Comparison of ENCODE assay signal across 7 cellular contexts in the genomic region with DNA sequence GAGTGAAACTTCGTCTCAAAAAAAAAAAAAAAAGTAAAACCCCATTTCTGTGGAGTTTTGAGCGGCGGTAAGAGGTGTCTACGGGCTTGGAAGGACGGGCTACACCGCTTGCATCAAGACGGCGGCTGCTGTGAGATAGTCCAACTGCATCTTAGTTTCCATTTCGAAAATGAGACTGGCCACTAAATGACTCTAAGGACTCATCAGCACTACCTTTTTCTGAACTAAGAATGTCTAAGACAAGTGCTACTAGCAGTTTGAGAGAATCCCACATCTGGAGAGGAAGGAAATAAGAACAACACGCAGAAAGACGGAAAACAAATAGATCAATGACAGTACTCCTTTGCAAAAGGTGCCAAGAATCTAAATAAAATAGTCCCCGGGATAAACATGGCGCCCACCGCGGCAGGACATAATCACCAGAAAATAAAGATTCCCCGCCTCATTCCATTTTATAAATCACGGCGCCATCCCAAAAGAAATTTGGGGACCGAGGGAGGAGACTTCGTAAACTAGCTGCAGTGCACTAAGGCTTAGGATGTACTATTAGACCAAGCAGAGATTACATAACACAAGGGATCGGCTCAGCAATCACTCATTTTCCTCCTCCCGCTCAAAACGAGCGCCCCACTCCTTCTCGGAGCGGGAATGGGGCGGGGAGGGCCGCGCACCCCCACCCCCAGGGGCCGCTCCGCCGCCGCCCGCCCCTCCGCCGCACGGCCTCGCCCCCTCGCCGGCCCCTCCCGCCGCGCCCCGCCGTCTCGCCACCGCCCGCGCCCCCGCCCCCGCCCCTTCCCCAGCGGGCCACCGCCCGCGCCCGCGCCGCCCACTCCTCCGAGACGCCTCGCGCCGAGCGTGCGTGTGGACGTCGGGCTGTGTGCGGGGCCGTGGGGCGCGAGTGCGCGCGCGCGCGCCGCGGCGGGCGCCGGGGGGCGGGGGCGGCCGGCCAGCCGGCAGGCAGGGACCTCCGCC. TPM values are rescaled to one million over a fixed set of nuclear protein-coding genes. Genes with fewer than 3 reads are reported as not detected.
DNase-seq lines count a peak whose midpoint lies in the region; ATAC-seq and TF ChIP-seq lines count a peak whose summit lies in the region.

No MANE protein-coding gene starts in this region.

- H3K36me3 ChIP-seq in liver (ENCODE audit: control insufficient read depth in 4 of 4, insufficient read depth in 3 of 4, low read depth in 1 of 4, low read length in 3 of 4): no peaks in the 10 kb centered on the region

- H3K27me3 ChIP-seq in dorsolateral prefrontal cortex (no peaks in the 10 kb centered on the region), liver (ENCODE audit: control insufficient read depth in 4 of 4, insufficient read depth in 4 of 4, low read length in 3 of 4) (no peaks in the 10 kb centered on the region)

- peak overlapping the region; percentile 54 to 89 (median 75) for H3K4me3 ChIP-seq in dorsolateral prefrontal cortex
- peak overlapping the region; percentile 64 to 96 (median 93) for H3K4me3 ChIP-seq in liver (ENCODE audit: low read depth in 1 of 3, low read length in 3 of 3)

- H3K9me3 ChIP-seq in liver (ENCODE audit: control insufficient read depth in 4 of 4, low read length in 3 of 4): no peaks in the 10 kb centered on the region

- peak in 1 of 2 donors; percentile 4 for TF ChIP-seq RAD21 in liver (IDR thresholded peaks at IDR 0.05)

- ATAC-seq in GM18498 (IDR thresholded peaks at IDR 0.05; ENCODE audit: unreplicated experiment) (peak; percentile 53), HG03520 (IDR thresholded peaks at IDR 0.05; ENCODE audit: unreplicated experiment) (peak; percentile 29)

- TF ChIP-seq CTCF in dorsolateral prefrontal cortex (IDR thresholded peaks at IDR 0.05 in 54 of 56, conservative IDR thresholded peaks at IDR 0.05 in 2 of 56; ENCODE audit: low read depth in 1 of 56, partially characterized antibody in 56 of 56) (peak in 6 of 56 donors; percentile 5 to 19 (median 15)), liver (IDR thresholded peaks at IDR 0.05; ENCODE audit: low read depth, low read length, missing input control) (no peak)

- intact Hi-C loops in dorsolateral prefrontal cortex (cut with DNase I): loop anchor here (2.0 to 10.0 kb wide), 4 partner anchors 34 to 157 kb away; a partner anchor contains a TSS

- H3K27ac ChIP-seq in dorsolateral prefrontal cortex: peak overlapping the region; percentile 87 to 98 (median 95)
- peak overlapping the region; percentile 82 to 84 for H3K27ac ChIP-seq in liver (ENCODE audit: low read depth in 1 of 2, low read length in 2 of 2)

- DNase-seq in NCI-H524 treated with DMSO at 0.1 percent for 48 hours (lab: John Stamatoyannopoulos, UW) (peak; percentile 49), dorsolateral prefrontal cortex (peak; percentile 28 to 69 (median 54))
- peak; percentile 49 to 57 for DNase-seq in activated CD4-positive, alpha-beta T cell treated with anti-CD3 and anti-CD28 coated beads, Interleukin-2, amount 50 U/mL, for 48 hours
- DNase-seq in stimulated activated CD4-positive, alpha-beta T cell treated with anti-CD3 and anti-CD28 coated beads, Interleukin-2, amount 100 ng/mL, for 48 hours: peak; percentile 31 to 36

- peak overlapping the region; percentile 84 to 91 for H3K9ac ChIP-seq in liver (ENCODE audit: low read depth in 1 of 2, low read length in 2 of 2)

- peaks cover 8 to 17% (median 13%) of the 10 kb centered on the region in 4 donors for H3K4me1 ChIP-seq in liver (ENCODE audit: control insufficient read depth in 4 of 4, insufficient read depth in 4 of 4, low read length in 3 of 4)

- WGBS in liver: 1% methylated on average over 85 of the region's 87 CpGs

TF ChIP-seq in liver, 16 proteins besides CTCF, POLR2A, EP300 and RAD21:
- TF ChIP-seq TAF1 (conservative IDR thresholded peaks at IDR 0.05): peak; percentile 52
- no peak for TF ChIP-seq JUND (IDR thresholded peaks at IDR 0.05)
- TF ChIP-seq, protein P1, sequence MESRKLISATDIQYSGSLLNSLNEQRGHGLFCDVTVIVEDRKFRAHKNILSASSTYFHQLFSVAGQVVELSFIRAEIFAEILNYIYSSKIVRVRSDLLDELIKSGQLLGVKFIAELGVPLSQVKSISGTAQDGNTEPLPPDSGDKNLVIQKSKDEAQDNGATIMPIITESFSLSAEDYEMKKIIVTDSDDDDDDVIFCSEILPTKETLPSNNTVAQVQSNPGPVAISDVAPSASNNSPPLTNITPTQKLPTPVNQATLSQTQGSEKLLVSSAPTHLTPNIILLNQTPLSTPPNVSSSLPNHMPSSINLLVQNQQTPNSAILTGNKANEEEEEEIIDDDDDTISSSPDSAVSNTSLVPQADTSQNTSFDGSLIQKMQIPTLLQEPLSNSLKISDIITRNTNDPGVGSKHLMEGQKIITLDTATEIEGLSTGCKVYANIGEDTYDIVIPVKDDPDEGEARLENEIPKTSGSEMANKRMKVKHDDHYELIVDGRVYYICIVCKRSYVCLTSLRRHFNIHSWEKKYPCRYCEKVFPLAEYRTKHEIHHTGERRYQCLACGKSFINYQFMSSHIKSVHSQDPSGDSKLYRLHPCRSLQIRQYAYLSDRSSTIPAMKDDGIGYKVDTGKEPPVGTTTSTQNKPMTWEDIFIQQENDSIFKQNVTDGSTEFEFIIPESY (IDR thresholded peaks at IDR 0.05): no peak
- peak; percentile 92 for TF ChIP-seq YY1 (IDR thresholded peaks at IDR 0.05)
- no peak for TF ChIP-seq HNF4G (IDR thresholded peaks at IDR 0.05)
- TF ChIP-seq NR2F2 (IDR thresholded peaks at IDR 0.05): no peak
- no peak for TF ChIP-seq EGR1 (IDR thresholded peaks at IDR 0.05; ENCODE audit: low read depth in 2 of 2)
- peak in 1 of 2 donors; percentile 18 for TF ChIP-seq RXRA (IDR thresholded peaks at IDR 0.05)
- TF ChIP-seq, protein P2, sequence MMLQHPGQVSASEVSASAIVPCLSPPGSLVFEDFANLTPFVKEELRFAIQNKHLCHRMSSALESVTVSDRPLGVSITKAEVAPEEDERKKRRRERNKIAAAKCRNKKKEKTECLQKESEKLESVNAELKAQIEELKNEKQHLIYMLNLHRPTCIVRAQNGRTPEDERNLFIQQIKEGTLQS (IDR thresholded peaks at IDR 0.05): no peak
- TF ChIP-seq HNF4A (conservative IDR thresholded peaks at IDR 0.05): peak; percentile 25 to 32
- TF ChIP-seq GABPA (IDR thresholded peaks at IDR 0.05 in 1 of 2, conservative IDR thresholded peaks at IDR 0.05 in 1 of 2): no peak
- peak; percentile 25 for TF ChIP-seq SP1 (IDR thresholded peaks at IDR 0.05)
- TF ChIP-seq, protein P3, sequence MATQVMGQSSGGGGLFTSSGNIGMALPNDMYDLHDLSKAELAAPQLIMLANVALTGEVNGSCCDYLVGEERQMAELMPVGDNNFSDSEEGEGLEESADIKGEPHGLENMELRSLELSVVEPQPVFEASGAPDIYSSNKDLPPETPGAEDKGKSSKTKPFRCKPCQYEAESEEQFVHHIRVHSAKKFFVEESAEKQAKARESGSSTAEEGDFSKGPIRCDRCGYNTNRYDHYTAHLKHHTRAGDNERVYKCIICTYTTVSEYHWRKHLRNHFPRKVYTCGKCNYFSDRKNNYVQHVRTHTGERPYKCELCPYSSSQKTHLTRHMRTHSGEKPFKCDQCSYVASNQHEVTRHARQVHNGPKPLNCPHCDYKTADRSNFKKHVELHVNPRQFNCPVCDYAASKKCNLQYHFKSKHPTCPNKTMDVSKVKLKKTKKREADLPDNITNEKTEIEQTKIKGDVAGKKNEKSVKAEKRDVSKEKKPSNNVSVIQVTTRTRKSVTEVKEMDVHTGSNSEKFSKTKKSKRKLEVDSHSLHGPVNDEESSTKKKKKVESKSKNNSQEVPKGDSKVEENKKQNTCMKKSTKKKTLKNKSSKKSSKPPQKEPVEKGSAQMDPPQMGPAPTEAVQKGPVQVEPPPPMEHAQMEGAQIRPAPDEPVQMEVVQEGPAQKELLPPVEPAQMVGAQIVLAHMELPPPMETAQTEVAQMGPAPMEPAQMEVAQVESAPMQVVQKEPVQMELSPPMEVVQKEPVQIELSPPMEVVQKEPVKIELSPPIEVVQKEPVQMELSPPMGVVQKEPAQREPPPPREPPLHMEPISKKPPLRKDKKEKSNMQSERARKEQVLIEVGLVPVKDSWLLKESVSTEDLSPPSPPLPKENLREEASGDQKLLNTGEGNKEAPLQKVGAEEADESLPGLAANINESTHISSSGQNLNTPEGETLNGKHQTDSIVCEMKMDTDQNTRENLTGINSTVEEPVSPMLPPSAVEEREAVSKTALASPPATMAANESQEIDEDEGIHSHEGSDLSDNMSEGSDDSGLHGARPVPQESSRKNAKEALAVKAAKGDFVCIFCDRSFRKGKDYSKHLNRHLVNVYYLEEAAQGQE (IDR thresholded peaks at IDR 0.05): no peak
- no peak for TF ChIP-seq FOXA1 (IDR thresholded peaks at IDR 0.05)
- TF ChIP-seq, protein P4, sequence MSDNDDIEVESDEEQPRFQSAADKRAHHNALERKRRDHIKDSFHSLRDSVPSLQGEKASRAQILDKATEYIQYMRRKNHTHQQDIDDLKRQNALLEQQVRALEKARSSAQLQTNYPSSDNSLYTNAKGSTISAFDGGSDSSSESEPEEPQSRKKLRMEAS (IDR thresholded peaks at IDR 0.05): no peak
- TF ChIP-seq FOXA2 (IDR thresholded peaks at IDR 0.05): no peak
TF ChIP-seq in liver: peak in this region for 5.

RNA-seq across cellular contexts. Expression of a gene that starts 1.1 kb away (rescaled TPM):
- total RNA-seq in dorsolateral prefrontal cortex (100 to 1,000 TPM; 132 to 285 (median 204) TPM), liver (10 to 100 TPM; 26.8 to 30.1 TPM)
- 1 to 10 TPM; 7.7 to 7.8 TPM for polyA plus RNA-seq in liver

RNA-seq across cellular contexts. Expression of a gene that starts 53.0 kb away (rescaled TPM):
- total RNA-seq in dorsolateral prefrontal cortex: 10 to 100 TPM in 32 of 120 experiments, 1 to 10 TPM in 88; 1.9 to 21.3 (median 7.9) TPM
- 10 to 100 TPM; 16.9 to 48.9 TPM for total RNA-seq in liver
- polyA plus RNA-seq in liver: 10 to 100 TPM; 19.3 to 19.5 TPM

RNA-seq across cellular contexts. Expression of a gene that starts 58.8 kb away (rescaled TPM):
- total RNA-seq in dorsolateral prefrontal cortex (100 to 1,000 TPM; 103 to 226 (median 181) TPM), liver (100 to 1,000 TPM; 130 to 212 TPM)
- 100 to 1,000 TPM; 191 to 228 TPM for polyA plus RNA-seq in liver

Comparison
In these comparisons a context has a peak if more than half of its experiments do, and no peak if none do; other contexts are left out.
1. Peak in every context shown above with its lines: DNase-seq, ATAC-seq, H3K4me3 ChIP-seq and H3K27ac ChIP-seq.
2. RNA of a gene that starts 1.1 kb away (total RNA-seq): 132 to 285 TPM in dorsolateral prefrontal cortex; 26.8 to 30.1 TPM in liver; every median in the first group is over 4 times any median in the second.